ENCODE assay signal across 10 cellular contexts in genomic region chr9:115213777-115214428, GRCh38.
DNase-seq lines count a peak whose midpoint lies in the region; ATAC-seq and TF ChIP-seq lines count a peak whose summit lies in the region.
"Had no signal": no experiment of that assay in that cellular context is flagged by ENCODE, and none has a peak within 500 bp of the region (broad histone marks: within the 10 kb centered on the region; RNA-seq: fewer than 3 reads in every experiment).

No MANE protein-coding gene starts in this region.

- ATAC-seq in PC-3 = 0 out of 2 replicates have a peak, but pooled peaks have one; percentile 27
- ATAC-seq in psoas muscle = peak; percentile 52 to 86 (median 66)
- no peak for ATAC-seq in activated CD4-positive, CD25-positive, alpha-beta regulatory T cell treated with anti-CD3 and anti-CD28 coated beads, Interleukin-2, amount 50 U/mL, for 24 hours

- H3K4me1 ChIP-seq in GM23248 (ENCODE audit: insufficient read depth) = peaks cover 34% of the 10 kb centered on the region
- peaks cover 17% of the 10 kb centered on the region for H3K4me1 ChIP-seq in PC-3 (ENCODE audit: insufficient read depth, low read length)
- H3K4me1 ChIP-seq in psoas muscle = peaks cover 10% of the 10 kb centered on the region

- no peak for TF ChIP-seq CTCF in PC-3 (conservative IDR thresholded peaks at IDR 0.05; ENCODE audit: low read depth, low read length)
- TF ChIP-seq CTCF in fibroblast of the aortic adventitia (IDR thresholded peaks at IDR 0.05; ENCODE audit: insufficient read depth, low read length) = no peak
- no peak for TF ChIP-seq CTCF in psoas muscle (IDR thresholded peaks at IDR 0.05)

- no peak overlapping the region for H3K27ac ChIP-seq in GM23248
- no peak overlapping the region for H3K27ac ChIP-seq in PC-3 (ENCODE audit: low read length)
- peak overlapping the region; percentile 21 for H3K27ac ChIP-seq in psoas muscle
- H3K27ac ChIP-seq: cardiac muscle cell had no signal

- WGBS in GM23248 (ENCODE audit: low coverage in 1 of 2, low lambda C conversion rate in 2 of 2, missing lambda C conversion rate in 2 of 2), 2 experiments = 6 to 15% methylated on average over 4 of the region's 4 CpGs
- WGBS in psoas muscle, 3 donors = 22 to 35% (median 25%) methylated on average over 4 of the region's 4 CpGs

- H3K27me3 ChIP-seq in GM23248 (replicated peaks; ENCODE audit: insufficient read depth) = no peaks in the 10 kb centered on the region
- H3K27me3 ChIP-seq in PC-3 (ENCODE audit: low read length) = no peaks in the 10 kb centered on the region
- H3K27me3 ChIP-seq in psoas muscle (ENCODE audit: insufficient read depth in 3 of 3, low read length in 2 of 3) = no peaks in the 10 kb centered on the region
- H3K27me3 ChIP-seq: cardiac muscle cell had no signal

- H3K9me3 ChIP-seq in GM23248 (ENCODE audit: low read depth) (no peaks in the 10 kb centered on the region), PC-3 (ENCODE audit: low read length) (no peaks in the 10 kb centered on the region), psoas muscle (no peaks in the 10 kb centered on the region)

- H3K4me3 ChIP-seq in GM23248 (no peak overlapping the region), PC-3 (ENCODE audit: low read length) (no peak overlapping the region), fibroblast of the aortic adventitia (ENCODE audit: low read depth, low read length) (no peak overlapping the region), psoas muscle (no peak overlapping the region)
- H3K4me3 ChIP-seq: cardiac muscle cell had no signal

- POLR2A ChIA-PET in PC-3 (lab: Charles Lee; ENCODE audit: unreplicated experiment) = no interaction called here

- BruUV-seq in PC-3 (replicated peaks; lab: Mats Ljungman, UMichigan) = no TSS peak

- H3K36me3 ChIP-seq in GM23248 (ENCODE audit: low read depth) = no peaks in the 10 kb centered on the region
- H3K36me3 ChIP-seq in PC-3 (ENCODE audit: low read depth, low read length) = no peaks in the 10 kb centered on the region
- no peaks in the 10 kb centered on the region for H3K36me3 ChIP-seq in psoas muscle (ENCODE audit: insufficient read depth in 1 of 2, low read depth in 1 of 2)
- H3K36me3 ChIP-seq: cardiac muscle cell had no signal

- in situ Hi-C loops in GM23248 (cut with MboI) = no loop called here

- H3K9ac ChIP-seq in GM23248 = no peak overlapping the region
- H3K9ac ChIP-seq in PC-3 (ENCODE audit: low read length) = no peak overlapping the region

- intact Hi-C loops in PC-3 (cut with micrococcal nuclease) = no loop called here
- intact Hi-C loops in psoas muscle (cut with DNase I) = no loop called here

- H3K4me2 ChIP-seq in GM23248 (ENCODE audit: unreplicated experiment) (no peak overlapping the region), PC-3 (ENCODE audit: low read length) (no peak overlapping the region)

- H2AFZ ChIP-seq in GM23248 (no peak overlapping the region), PC-3 (ENCODE audit: low read length) (no peak overlapping the region)

- CTCF ChIA-PET in PC-3 (lab: Charles Lee) = no interaction called here

- DNase-seq in GM23248 (peak; percentile 92), PC-3 (peak; percentile 43), fibroblast of the aortic adventitia (ENCODE audit: low read depth) (peak; percentile 82), psoas muscle (no peak), OCI-M2 (lab: John Stamatoyannopoulos, UW; ENCODE audit: unreplicated experiment) (no peak)
- no peak for DNase-seq in activated effector memory CD4-positive, alpha-beta T cell treated with anti-CD3 and anti-CD28 coated beads, Interleukin-2, amount 50 U/mL, for 16 hours
- DNase-seq in stimulated activated CD8-positive, alpha-beta memory T cell treated with anti-CD3 and anti-CD28 coated beads, Interleukin-4, amount 100 ng/mL, for 48 hours = no peak
- DNase-seq: activated CD4-positive, alpha-beta T cell treated with anti-CD3 and anti-CD28 coated beads for 4 hours had no signal

- H3K9me2 ChIP-seq in GM23248 (ENCODE audit: insufficient read depth) = no peaks in the 10 kb centered on the region; the same call in 1 of the 2 replicates
- H3K9me2 ChIP-seq in PC-3 (replicated peaks; ENCODE audit: low read length) = no peaks in the 10 kb centered on the region

- H3F3A ChIP-seq in GM23248 (ENCODE audit: insufficient read depth) (peaks cover 40% of the 10 kb centered on the region), PC-3 (ENCODE audit: low read length, unreplicated experiment) (no peaks in the 10 kb centered on the region)

- H3K79me2 ChIP-seq in GM23248 (ENCODE audit: insufficient read depth) = no peaks in the 10 kb centered on the region
- no peaks in the 10 kb centered on the region for H3K79me2 ChIP-seq in PC-3 (ENCODE audit: low read length)

- H4K20me1 ChIP-seq in GM23248 (ENCODE audit: insufficient read depth) (no peaks in the 10 kb centered on the region), PC-3 (ENCODE audit: low read length) (no peaks in the 10 kb centered on the region)

Comparison
In these comparisons a context has a peak if more than half of its experiments do, and no peak if none do; other contexts are left out.
1. DNase-seq: peak in GM23248 (single experiment), PC-3 (single experiment) and fibroblast of the aortic adventitia (single experiment); none in psoas muscle (0 of 2), OCI-M2 (single experiment), activated effector memory CD4-positive, alpha-beta T cell treated with anti-CD3 and anti-CD28 coated beads, Interleukin-2, amount 50 U/mL, for 16 hours (single experiment) and stimulated activated CD8-positive, alpha-beta memory T cell treated with anti-CD3 and anti-CD28 coated beads, Interleukin-4, amount 100 ng/mL, for 48 hours (single experiment).
2. ATAC-seq: peak in PC-3 (single experiment) and psoas muscle (4 of 4); none in activated CD4-positive, CD25-positive, alpha-beta regulatory T cell treated with anti-CD3 and anti-CD28 coated beads, Interleukin-2, amount 50 U/mL, for 24 hours (0 of 2).